2 cellular contexts compared by ENCODE assay signal in the genomic region with DNA sequence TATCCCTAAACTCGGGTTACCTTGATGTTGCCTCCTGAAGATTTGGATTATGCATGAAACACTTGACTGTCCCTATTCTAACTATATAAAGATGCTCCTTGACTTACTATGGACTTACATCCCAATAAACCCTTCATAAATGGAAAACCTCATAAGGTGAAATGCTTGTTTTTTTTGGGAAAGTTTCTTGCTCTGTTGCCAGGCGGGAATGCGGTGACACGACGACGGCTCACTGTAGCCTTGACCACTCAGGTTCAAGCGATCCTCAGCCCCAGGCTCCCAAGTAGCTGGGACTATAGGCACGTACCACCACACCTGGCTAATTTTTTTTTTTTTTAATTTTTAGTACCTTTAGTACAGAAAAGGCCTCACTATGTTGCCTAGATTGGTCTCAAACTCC.
TF ChIP-seq lines count a peak whose summit lies in the region.

No MANE protein-coding gene starts in this region.

TF ChIP-seq in GM23338, 12 proteins besides CTCF, POLR2A, EP300 and RAD21 (continues in another document):
- TF ChIP-seq, protein P1, sequence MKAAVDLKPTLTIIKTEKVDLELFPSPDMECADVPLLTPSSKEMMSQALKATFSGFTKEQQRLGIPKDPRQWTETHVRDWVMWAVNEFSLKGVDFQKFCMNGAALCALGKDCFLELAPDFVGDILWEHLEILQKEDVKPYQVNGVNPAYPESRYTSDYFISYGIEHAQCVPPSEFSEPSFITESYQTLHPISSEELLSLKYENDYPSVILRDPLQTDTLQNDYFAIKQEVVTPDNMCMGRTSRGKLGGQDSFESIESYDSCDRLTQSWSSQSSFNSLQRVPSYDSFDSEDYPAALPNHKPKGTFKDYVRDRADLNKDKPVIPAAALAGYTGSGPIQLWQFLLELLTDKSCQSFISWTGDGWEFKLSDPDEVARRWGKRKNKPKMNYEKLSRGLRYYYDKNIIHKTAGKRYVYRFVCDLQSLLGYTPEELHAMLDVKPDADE (IDR thresholded peaks at IDR 0.05) = no peak
- TF ChIP-seq EZH2phosphoT487 (IDR thresholded peaks at IDR 0.05; ENCODE audit: unreplicated experiment) (no peak), CREB1 (CRISPR knock-in tag; IDR thresholded peaks at IDR 0.05; ENCODE audit: low read depth) (no peak), EZH2 (IDR thresholded peaks at IDR 0.05; ENCODE audit: low read depth, unreplicated experiment) (no peak), NANOG (IDR thresholded peaks at IDR 0.05; ENCODE audit: borderline replicate concordance) (no peak), JUNB (IDR thresholded peaks at IDR 0.05; ENCODE audit: unreplicated experiment) (no peak), ZNF331 (CRISPR knock-in tag; IDR thresholded peaks at IDR 0.05; ENCODE audit: low read depth) (no peak), ZNF114 (CRISPR knock-in tag; IDR thresholded peaks at IDR 0.05) (no peak)
- TF ChIP-seq, protein P2, sequence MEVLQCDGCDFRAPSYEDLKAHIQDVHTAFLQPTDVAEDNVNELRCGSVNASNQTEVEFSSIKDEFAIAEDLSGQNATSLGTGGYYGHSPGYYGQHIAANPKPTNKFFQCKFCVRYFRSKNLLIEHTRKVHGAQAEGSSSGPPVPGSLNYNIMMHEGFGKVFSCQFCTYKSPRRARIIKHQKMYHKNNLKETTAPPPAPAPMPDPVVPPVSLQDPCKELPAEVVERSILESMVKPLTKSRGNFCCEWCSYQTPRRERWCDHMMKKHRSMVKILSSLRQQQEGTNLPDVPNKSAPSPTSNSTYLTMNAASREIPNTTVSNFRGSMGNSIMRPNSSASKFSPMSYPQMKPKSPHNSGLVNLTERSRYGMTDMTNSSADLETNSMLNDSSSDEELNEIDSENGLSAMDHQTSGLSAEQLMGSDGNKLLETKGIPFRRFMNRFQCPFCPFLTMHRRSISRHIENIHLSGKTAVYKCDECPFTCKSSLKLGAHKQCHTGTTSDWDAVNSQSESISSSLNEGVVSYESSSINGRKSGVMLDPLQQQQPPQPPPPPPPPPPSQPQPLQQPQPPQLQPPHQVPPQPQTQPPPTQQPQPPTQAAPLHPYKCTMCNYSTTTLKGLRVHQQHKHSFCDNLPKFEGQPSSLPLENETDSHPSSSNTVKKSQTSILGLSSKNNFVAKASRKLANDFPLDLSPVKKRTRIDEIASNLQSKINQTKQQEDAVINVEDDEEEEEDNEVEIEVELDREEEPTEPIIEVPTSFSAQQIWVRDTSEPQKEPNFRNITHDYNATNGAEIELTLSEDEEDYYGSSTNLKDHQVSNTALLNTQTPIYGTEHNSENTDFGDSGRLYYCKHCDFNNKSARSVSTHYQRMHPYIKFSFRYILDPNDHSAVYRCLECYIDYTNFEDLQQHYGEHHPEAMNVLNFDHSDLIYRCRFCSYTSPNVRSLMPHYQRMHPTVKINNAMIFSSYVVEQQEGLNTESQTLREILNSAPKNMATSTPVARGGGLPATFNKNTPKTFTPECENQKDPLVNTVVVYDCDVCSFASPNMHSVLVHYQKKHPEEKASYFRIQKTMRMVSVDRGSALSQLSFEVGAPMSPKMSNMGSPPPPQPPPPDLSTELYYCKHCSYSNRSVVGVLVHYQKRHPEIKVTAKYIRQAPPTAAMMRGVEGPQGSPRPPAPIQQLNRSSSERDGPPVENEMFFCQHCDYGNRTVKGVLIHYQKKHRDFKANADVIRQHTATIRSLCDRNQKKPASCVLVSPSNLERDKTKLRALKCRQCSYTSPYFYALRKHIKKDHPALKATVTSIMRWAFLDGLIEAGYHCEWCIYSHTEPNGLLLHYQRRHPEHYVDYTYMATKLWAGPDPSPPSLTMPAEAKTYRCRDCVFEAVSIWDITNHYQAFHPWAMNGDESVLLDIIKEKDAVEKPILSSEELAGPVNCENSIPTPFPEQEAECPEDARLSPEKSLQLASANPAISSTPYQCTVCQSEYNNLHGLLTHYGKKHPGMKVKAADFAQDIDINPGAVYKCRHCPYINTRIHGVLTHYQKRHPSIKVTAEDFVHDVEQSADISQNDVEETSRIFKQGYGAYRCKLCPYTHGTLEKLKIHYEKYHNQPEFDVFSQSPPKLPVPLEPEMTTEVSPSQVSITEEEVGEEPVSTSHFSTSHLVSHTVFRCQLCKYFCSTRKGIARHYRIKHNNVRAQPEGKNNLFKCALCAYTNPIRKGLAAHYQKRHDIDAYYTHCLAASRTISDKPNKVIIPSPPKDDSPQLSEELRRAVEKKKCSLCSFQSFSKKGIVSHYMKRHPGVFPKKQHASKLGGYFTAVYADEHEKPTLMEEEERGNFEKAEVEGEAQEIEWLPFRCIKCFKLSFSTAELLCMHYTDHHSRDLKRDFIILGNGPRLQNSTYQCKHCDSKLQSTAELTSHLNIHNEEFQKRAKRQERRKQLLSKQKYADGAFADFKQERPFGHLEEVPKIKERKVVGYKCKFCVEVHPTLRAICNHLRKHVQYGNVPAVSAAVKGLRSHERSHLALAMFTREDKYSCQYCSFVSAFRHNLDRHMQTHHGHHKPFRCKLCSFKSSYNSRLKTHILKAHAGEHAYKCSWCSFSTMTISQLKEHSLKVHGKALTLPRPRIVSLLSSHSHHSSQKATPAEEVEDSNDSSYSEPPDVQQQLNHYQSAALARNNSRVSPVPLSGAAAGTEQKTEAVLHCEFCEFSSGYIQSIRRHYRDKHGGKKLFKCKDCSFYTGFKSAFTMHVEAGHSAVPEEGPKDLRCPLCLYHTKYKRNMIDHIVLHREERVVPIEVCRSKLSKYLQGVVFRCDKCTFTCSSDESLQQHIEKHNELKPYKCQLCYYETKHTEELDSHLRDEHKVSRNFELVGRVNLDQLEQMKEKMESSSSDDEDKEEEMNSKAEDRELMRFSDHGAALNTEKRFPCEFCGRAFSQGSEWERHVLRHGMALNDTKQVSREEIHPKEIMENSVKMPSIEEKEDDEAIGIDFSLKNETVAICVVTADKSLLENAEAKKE (CRISPR knock-in tag; IDR thresholded peaks at IDR 0.05) = no peak
- TF ChIP-seq, protein P3, sequence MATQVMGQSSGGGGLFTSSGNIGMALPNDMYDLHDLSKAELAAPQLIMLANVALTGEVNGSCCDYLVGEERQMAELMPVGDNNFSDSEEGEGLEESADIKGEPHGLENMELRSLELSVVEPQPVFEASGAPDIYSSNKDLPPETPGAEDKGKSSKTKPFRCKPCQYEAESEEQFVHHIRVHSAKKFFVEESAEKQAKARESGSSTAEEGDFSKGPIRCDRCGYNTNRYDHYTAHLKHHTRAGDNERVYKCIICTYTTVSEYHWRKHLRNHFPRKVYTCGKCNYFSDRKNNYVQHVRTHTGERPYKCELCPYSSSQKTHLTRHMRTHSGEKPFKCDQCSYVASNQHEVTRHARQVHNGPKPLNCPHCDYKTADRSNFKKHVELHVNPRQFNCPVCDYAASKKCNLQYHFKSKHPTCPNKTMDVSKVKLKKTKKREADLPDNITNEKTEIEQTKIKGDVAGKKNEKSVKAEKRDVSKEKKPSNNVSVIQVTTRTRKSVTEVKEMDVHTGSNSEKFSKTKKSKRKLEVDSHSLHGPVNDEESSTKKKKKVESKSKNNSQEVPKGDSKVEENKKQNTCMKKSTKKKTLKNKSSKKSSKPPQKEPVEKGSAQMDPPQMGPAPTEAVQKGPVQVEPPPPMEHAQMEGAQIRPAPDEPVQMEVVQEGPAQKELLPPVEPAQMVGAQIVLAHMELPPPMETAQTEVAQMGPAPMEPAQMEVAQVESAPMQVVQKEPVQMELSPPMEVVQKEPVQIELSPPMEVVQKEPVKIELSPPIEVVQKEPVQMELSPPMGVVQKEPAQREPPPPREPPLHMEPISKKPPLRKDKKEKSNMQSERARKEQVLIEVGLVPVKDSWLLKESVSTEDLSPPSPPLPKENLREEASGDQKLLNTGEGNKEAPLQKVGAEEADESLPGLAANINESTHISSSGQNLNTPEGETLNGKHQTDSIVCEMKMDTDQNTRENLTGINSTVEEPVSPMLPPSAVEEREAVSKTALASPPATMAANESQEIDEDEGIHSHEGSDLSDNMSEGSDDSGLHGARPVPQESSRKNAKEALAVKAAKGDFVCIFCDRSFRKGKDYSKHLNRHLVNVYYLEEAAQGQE (IDR thresholded peaks at IDR 0.05; ENCODE audit: unreplicated experiment) = no peak

TF ChIP-seq in GM12878, 131 proteins besides CTCF, POLR2A, EP300 and RAD21:
- no peak for TF ChIP-seq PAX8 (IDR thresholded peaks at IDR 0.05)
- no peak for TF ChIP-seq ETV6 (conservative IDR thresholded peaks at IDR 0.05 in 1 of 2, IDR thresholded peaks at IDR 0.05 in 1 of 2; ENCODE audit: borderline replicate concordance in 1 of 2, low read depth in 1 of 2)
- TF ChIP-seq PAX5 (IDR thresholded peaks at IDR 0.05; ENCODE audit: borderline replicate concordance, low read depth, low read length) = no peak
- TF ChIP-seq, protein P4, sequence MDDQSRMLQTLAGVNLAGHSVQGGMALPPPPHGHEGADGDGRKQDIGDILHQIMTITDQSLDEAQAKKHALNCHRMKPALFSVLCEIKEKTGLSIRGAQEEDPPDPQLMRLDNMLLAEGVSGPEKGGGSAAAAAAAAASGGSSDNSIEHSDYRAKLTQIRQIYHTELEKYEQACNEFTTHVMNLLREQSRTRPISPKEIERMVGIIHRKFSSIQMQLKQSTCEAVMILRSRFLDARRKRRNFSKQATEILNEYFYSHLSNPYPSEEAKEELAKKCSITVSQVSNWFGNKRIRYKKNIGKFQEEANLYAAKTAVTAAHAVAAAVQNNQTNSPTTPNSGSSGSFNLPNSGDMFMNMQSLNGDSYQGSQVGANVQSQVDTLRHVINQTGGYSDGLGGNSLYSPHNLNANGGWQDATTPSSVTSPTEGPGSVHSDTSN (IDR thresholded peaks at IDR 0.05; ENCODE audit: insufficient replicate concordance, low read depth, low read length) = no peak
- no peak for TF ChIP-seq DPF2 (IDR thresholded peaks at IDR 0.05)
- TF ChIP-seq SMAD1 (IDR thresholded peaks at IDR 0.05; ENCODE audit: low read depth, partially characterized antibody) = no peak
- TF ChIP-seq NRF1 (conservative IDR thresholded peaks at IDR 0.05; ENCODE audit: low read depth, low read length) = no peak
- TF ChIP-seq RAD51 (IDR thresholded peaks at IDR 0.05) = no peak
